Comparison of ENCODE assay signal across 9 cellular contexts in the genomic region with DNA sequence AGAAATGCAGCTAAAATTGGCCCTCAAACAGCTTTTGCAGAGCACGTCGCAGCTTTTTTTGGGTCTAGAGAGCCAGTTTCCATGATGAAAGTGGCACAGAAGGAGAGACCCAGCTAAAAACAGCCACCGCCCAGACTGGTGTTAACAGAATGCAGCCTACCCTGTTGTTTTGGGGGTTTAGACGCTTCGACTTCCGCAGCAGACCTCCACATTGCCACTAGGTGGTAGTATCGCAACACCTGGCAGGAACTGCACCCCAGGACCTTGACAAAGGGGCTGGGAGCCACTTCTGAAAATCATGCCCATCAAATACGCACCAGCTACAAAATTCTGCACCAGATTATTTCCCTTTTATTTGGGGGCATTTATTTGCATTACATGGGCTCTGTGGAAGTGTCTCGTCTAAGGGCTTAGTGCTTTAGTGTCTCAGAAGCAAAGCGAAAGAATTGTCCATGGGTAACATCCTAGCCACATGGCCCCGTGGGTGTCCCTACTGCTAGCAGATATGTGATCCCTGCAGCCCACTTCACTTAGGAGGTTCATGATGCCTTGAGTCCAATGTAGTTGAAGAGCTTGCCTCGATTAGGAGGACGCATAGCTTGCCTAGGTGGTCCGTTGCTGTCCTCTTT.
DNase-seq lines count a peak whose midpoint lies in the region; ATAC-seq, FAIRE-seq and TF ChIP-seq lines count a peak whose summit lies in the region.
"Had no signal": no experiment of that assay in that cellular context is flagged by ENCODE, and none has a peak within 500 bp of the region (broad histone marks: within the 10 kb centered on the region; RNA-seq: fewer than 3 reads in every experiment).

No MANE protein-coding gene starts in this region.

- peaks cover 0 to 8% (median 0%) of the 10 kb centered on the region in 4 donors for H3K4me1 ChIP-seq in transverse colon

- TF ChIP-seq POLR2A in transverse colon (IDR thresholded peaks at IDR 0.05) = no peak

- H3K27me3 ChIP-seq in brain microvascular endothelial cell (replicated peaks) (no peaks in the 10 kb centered on the region), transverse colon (no peaks in the 10 kb centered on the region)

- intact Hi-C loops in transverse colon (cut with DNase I; ENCODE audit: low total_unique reads) = no loop called here

- H3K36me3 ChIP-seq in brain microvascular endothelial cell (replicated peaks) (no peaks in the 10 kb centered on the region), transverse colon (no peaks in the 10 kb centered on the region)

- no peak for TF ChIP-seq EP300 in transverse colon (IDR thresholded peaks at IDR 0.05; ENCODE audit: low read depth)

- peak; percentile 68 for FAIRE-seq in GM19239 (lab: Jason Lieb, UNC)

- no peak overlapping the region for H3K4me3 ChIP-seq in brain microvascular endothelial cell (ENCODE audit: low read depth, low read length)
- no peak overlapping the region for H3K4me3 ChIP-seq in transverse colon

- TF ChIP-seq CTCF in brain microvascular endothelial cell (IDR thresholded peaks at IDR 0.05; ENCODE audit: low read depth, low read length, missing control alignments) = peak; percentile 60
- TF ChIP-seq CTCF in transverse colon (IDR thresholded peaks at IDR 0.05) = peak; percentile 56 to 76 (median 73)

- H3K9me3 ChIP-seq in transverse colon = no peaks in the 10 kb centered on the region

- no peak for ATAC-seq in GM21717 (IDR thresholded peaks at IDR 0.05; ENCODE audit: unreplicated experiment)

- WGBS in transverse colon (ENCODE audit: low coverage in 1 of 2), 2 donors = 21 to 58% methylated on average over 2 to 14 of the region's 14 CpGs

- DNase-seq in COLO829 (ENCODE audit: low spot score) (peak; percentile 39), GM19239 (ENCODE audit: insufficient read length, low spot score) (peak; percentile 27), NCI-H460 (ENCODE audit: extremely low read depth, low read depth) (peak; percentile 14), brain microvascular endothelial cell (peak; percentile 17), kidney glomerular epithelial cell (lab: John Stamatoyannopoulos, UW) (peak; percentile 1), transverse colon (peak; percentile 18), SKM-1 (lab: John Stamatoyannopoulos, UW; ENCODE audit: unreplicated experiment) (no peak)
- DNase-seq: natural killer cell had no signal

- in situ Hi-C loops in brain microvascular endothelial cell (cut with HindIII; ENCODE audit: low pct_ligation_motif_present, low sequenced_read_pairs) (no loop called here), transverse colon (cut with MboI; ENCODE audit: low pct_ligation_motif_present in 1 of 4, low pct_unique_long_range_greater_than_20kb in 1 of 4, low sequenced_read_pairs in 3 of 4) (loop anchor here in 1 of 4 donors (25.0 kb wide), 1 partner anchor 929 kb away; the partner anchor contains the start of gene GRIN2A)

- H3K27ac ChIP-seq in brain microvascular endothelial cell = no peak overlapping the region
- H3K27ac ChIP-seq in transverse colon = no peak overlapping the region
